In genomic region chr17:61444075-61444474, GRCh38 we compare ENCODE assay signal across 29 cellular contexts. TPM values are rescaled to one million over a fixed set of nuclear protein-coding genes. Genes with fewer than 3 reads are reported as not detected.
"Had no signal": no experiment of that assay in that cellular context is flagged by ENCODE, and none has a peak within 500 bp of the region (broad histone marks: within the 10 kb centered on the region; RNA-seq: fewer than 3 reads in every experiment).

No MANE protein-coding gene starts in this region.

- H3K9me3 ChIP-seq: esophagus squamous epithelium, heart left ventricle, lower lobe of right lung, tibial artery had no signal

- H3K4me1 ChIP-seq: heart left ventricle, lower lobe of right lung had no signal

- H3K27ac Mint-ChIP-seq: activated CD4-positive, alpha-beta T cell treated with anti-CD3 and anti-CD28 coated beads, Interleukin-2, amount 10 ng/mL, durations not matched to agents 24 days and 14 days; activated CD8-positive, alpha-beta memory T cell treated with anti-CD3 and anti-CD28 coated beads, Interleukin-2, amount 10 ng/mL, durations not matched to agents 7 days and 5 days; activated CD8-positive, alpha-beta T cell treated with anti-CD3 and anti-CD28 coated beads for 36 hours; activated naive CD4-positive, alpha-beta T cell treated with anti-CD3 and anti-CD28 coated beads, Interleukin-2, amount 50 U/mL, for 24 hours; activated T-helper 1 cell treated with anti-CD3 and anti-CD28 coated beads, Interleukin-12 subunit alpha, Interleukin-12 subunit beta, Interleukin-2, Interleukin-4 antibody, amounts not matched to agents 30 ng/mL and 10 ng/mL and 1 ng/mL, durations not matched to agents 14 hours and 24 hours and 36 hours; neural progenitor cell; progenitor cell of endocrine pancreas had no signal

- H3K36me3 Mint-ChIP-seq: activated CD8-positive, alpha-beta memory T cell treated with anti-CD3 and anti-CD28 coated beads, Interleukin-2, amount 10 ng/mL, durations not matched to agents 7 days and 5 days; brain; neural progenitor cell had no signal

- H2AFZ ChIP-seq: neural progenitor cell had no signal

- H3K4me1 Mint-ChIP-seq: activated CD4-positive, alpha-beta T cell treated with anti-CD3 and anti-CD28 coated beads, Interleukin-2, amount 10 ng/mL, durations not matched to agents 24 days and 14 days; activated naive CD4-positive, alpha-beta T cell treated with anti-CD3 and anti-CD28 coated beads, Interleukin-2, amount 50 U/mL, for 24 hours; brain had no signal

- H3K4me3 Mint-ChIP-seq: activated CD4-positive, alpha-beta T cell treated with anti-CD3 and anti-CD28 coated beads, Interleukin-2, amount 10 ng/mL, durations not matched to agents 24 days and 14 days; activated CD8-positive, alpha-beta memory T cell treated with anti-CD3 and anti-CD28 coated beads, Interleukin-2, amount 10 ng/mL, durations not matched to agents 7 days and 5 days; activated CD8-positive, alpha-beta T cell treated with anti-CD3 and anti-CD28 coated beads for 36 hours; activated naive CD4-positive, alpha-beta T cell treated with anti-CD3 and anti-CD28 coated beads, Interleukin-2, amount 50 U/mL, for 24 hours; activated T-helper 1 cell treated with anti-CD3 and anti-CD28 coated beads, Interleukin-12 subunit alpha, Interleukin-12 subunit beta, Interleukin-2, Interleukin-4 antibody, amounts not matched to agents 30 ng/mL and 10 ng/mL and 1 ng/mL, durations not matched to agents 14 hours and 24 hours and 36 hours; naive thymus-derived CD4-positive, alpha-beta T cell; neural progenitor cell had no signal

- H3K4me3 ChIP-seq: esophagus squamous epithelium, heart left ventricle, lower lobe of right lung, neural progenitor cell had no signal

- H3K36me3 ChIP-seq: esophagus squamous epithelium, heart left ventricle, lower lobe of right lung, neural progenitor cell, tibial artery had no signal

- ATAC-seq: activated CD4-positive, CD25-positive, alpha-beta regulatory T cell treated with anti-CD3 and anti-CD28 coated beads, Interleukin-2, amount 50 U/mL, for 24 hours; activated CD8-positive, alpha-beta memory T cell treated with anti-CD3 and anti-CD28 coated beads, Interleukin-2, amount 10 ng/mL, durations not matched to agents 7 days and 5 days; activated CD8-positive, alpha-beta T cell treated with anti-CD3 and anti-CD28 coated beads for 36 hours; heart left ventricle; lower lobe of right lung; naive thymus-derived CD4-positive, alpha-beta T cell; stimulated activated naive CD8-positive, alpha-beta T cell treated with anti-CD3 and anti-CD28 coated beads, Interleukin-15, Interleukin-2, amounts not matched to agents 100 U/mL and 50 U/mL, for 24 hours had no signal

- FAIRE-seq: endothelial cell of umbilical vein, keratinocyte had no signal

- H3K9ac ChIP-seq: neural progenitor cell had no signal

- DNase-seq: activated CD4-positive, alpha-beta T cell treated with anti-CD3 and anti-CD28 coated beads, Interleukin-2, amount 10 ng/mL, durations not matched to agents 24 days and 14 days; activated CD8-positive, alpha-beta T cell treated with anti-CD3 and anti-CD28 coated beads for 36 hours; activated gamma-delta T cell; activated T-cell treated with anti-CD3 and anti-CD28 coated beads for 4 hours; aorta; dermis blood vessel endothelial cell; effector memory CD4-positive, alpha-beta T cell; esophagus squamous epithelium; heart left ventricle; left colon; lower lobe of right lung; mesendoderm; naive thymus-derived CD4-positive, alpha-beta T cell; stimulated activated CD4-positive, alpha-beta T cell treated with anti-CD3 and anti-CD28 coated beads, Interleukin-12 subunit alpha, Interleukin-12 subunit beta, amount 100 ng/mL, for 4 hours; stimulated activated CD4-positive, alpha-beta T cell treated with anti-CD3 and anti-CD28 coated beads, Interleukin-4, amount 100 ng/mL, for 4 hours; stimulated activated naive CD8-positive, alpha-beta T cell treated with anti-CD3 and anti-CD28 coated beads, Interleukin-15, Interleukin-2, amounts not matched to agents 100 U/mL and 50 U/mL, for 24 hours; substantia nigra; T-helper 2 cell; tibial artery had no signal

- H3K4me2 ChIP-seq: neural progenitor cell had no signal

- H3K27ac ChIP-seq: esophagus squamous epithelium, heart left ventricle, lower lobe of right lung, neural progenitor cell, tibial artery had no signal

RNA-seq across cellular contexts. Expression of gene TBX4, which starts 8.1 kb away (rescaled TPM):
- total RNA-seq: activated CD4-positive, alpha-beta T cell treated with anti-CD3 and anti-CD28 coated beads, Interleukin-2, amount 10 ng/mL, durations not matched to agents 24 days and 14 days; activated CD8-positive, alpha-beta memory T cell treated with anti-CD3 and anti-CD28 coated beads, Interleukin-2, amount 10 ng/mL, durations not matched to agents 7 days and 5 days; activated CD8-positive, alpha-beta T cell treated with anti-CD3 and anti-CD28 coated beads for 36 hours; activated T-helper 1 cell treated with anti-CD3 and anti-CD28 coated beads, Interleukin-12 subunit alpha, Interleukin-12 subunit beta, Interleukin-2, Interleukin-4 antibody, amounts not matched to agents 30 ng/mL and 10 ng/mL and 1 ng/mL, durations not matched to agents 14 hours and 24 hours and 36 hours; dermis blood vessel endothelial cell; endothelial cell of umbilical vein; esophagus squamous epithelium; left colon; naive thymus-derived CD4-positive, alpha-beta T cell; omental fat pad; progenitor cell of endocrine pancreas had no signal
- polyA plus RNA-seq: aorta; endothelial cell of umbilical vein; naive thymus-derived CD4-positive, alpha-beta T cell had no signal

RNA-seq across cellular contexts. Expression of gene TBX2, which starts 44.4 kb away (rescaled TPM):
- total RNA-seq: activated CD4-positive, alpha-beta T cell treated with anti-CD3 and anti-CD28 coated beads, Interleukin-2, amount 10 ng/mL, durations not matched to agents 24 days and 14 days; activated CD8-positive, alpha-beta memory T cell treated with anti-CD3 and anti-CD28 coated beads, Interleukin-2, amount 10 ng/mL, durations not matched to agents 7 days and 5 days; activated CD8-positive, alpha-beta T cell treated with anti-CD3 and anti-CD28 coated beads for 36 hours; activated T-helper 1 cell treated with anti-CD3 and anti-CD28 coated beads, Interleukin-12 subunit alpha, Interleukin-12 subunit beta, Interleukin-2, Interleukin-4 antibody, amounts not matched to agents 30 ng/mL and 10 ng/mL and 1 ng/mL, durations not matched to agents 14 hours and 24 hours and 36 hours; endothelial cell of umbilical vein; naive thymus-derived CD4-positive, alpha-beta T cell had no signal
- polyA plus RNA-seq: endothelial cell of umbilical vein; keratinocyte; naive thymus-derived CD4-positive, alpha-beta T cell had no signal
